ENCODE assay signal across 13 cellular contexts in the genomic region with DNA sequence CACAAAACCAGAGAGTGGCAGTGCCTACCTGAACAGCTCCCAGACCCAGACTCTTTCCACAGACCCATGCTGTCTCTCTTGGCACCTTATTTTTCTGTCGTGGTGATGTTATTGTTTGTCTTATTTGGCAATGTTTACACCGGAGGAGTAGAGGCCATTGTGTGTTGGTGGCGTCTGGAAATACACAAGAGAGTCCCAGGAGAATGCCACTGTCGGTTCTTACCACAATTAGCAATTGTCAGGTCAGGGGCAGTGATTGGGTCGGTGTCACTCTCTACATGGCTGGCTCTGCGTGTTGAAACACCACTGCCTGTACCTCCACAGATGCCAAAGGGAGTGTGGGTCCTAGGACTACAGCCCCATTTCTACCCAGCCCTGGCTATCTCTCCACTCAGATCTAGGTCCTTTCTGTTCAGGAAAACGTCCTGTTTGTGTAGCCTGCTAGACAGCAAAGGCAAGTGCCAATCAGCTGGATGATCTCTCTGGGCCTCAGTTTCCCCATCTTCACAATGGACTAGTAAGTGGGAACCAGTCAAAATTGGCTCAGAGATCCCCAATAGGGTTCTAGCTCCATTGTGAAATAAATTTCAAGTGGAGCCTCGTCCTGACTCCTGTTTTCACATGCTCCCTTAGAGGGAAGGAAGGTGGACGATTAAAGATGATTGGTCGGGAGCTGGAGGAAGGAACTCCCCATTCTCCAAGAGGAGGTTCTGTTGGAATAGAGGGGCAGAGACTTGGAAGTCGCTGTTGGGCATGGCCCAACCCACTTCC. TPM values are rescaled to one million over a fixed set of nuclear protein-coding genes. Genes with fewer than 3 reads are reported as not detected.
DNase-seq lines count a peak whose midpoint lies in the region; ATAC-seq, FAIRE-seq and TF ChIP-seq lines count a peak whose summit lies in the region.
"Had no signal": no experiment of that assay in that cellular context is flagged by ENCODE, and none has a peak within 500 bp of the region (broad histone marks: within the 10 kb centered on the region; RNA-seq: fewer than 3 reads in every experiment).

No MANE protein-coding gene starts in this region.

- ATAC-seq in upper lobe of right lung (no peak), HG03108 (IDR thresholded peaks at IDR 0.05; ENCODE audit: unreplicated experiment) (no peak)
- ATAC-seq in CD4-positive, alpha-beta T cell (ENCODE audit: poor library complexity): no peak
- ATAC-seq: GM23338 had no signal

- H2AFZ ChIP-seq in endothelial cell of umbilical vein (ENCODE audit: low read depth, low read length) (no peak overlapping the region), parathyroid adenoma (no peak overlapping the region)
- H2AFZ ChIP-seq: GM23338 had no signal

- H3K9me3 ChIP-seq in endothelial cell of umbilical vein (replicated peaks; ENCODE audit: control insufficient read depth, insufficient read depth, low read length) (no peaks in the 10 kb centered on the region), parathyroid adenoma (ENCODE audit: control insufficient read depth, low read length) (no peaks in the 10 kb centered on the region), upper lobe of right lung (no peaks in the 10 kb centered on the region)
- H3K9me3 ChIP-seq in CD4-positive, alpha-beta T cell (ENCODE audit: control insufficient read depth, low read length): no peaks in the 10 kb centered on the region

- H3K27ac Mint-ChIP-seq in CD4-positive, alpha-beta T cell: no peak overlapping the region
- H3K27ac Mint-ChIP-seq: activated T-helper 1 cell treated with anti-CD3 and anti-CD28 coated beads, Interleukin-12 subunit alpha, Interleukin-12 subunit beta, Interleukin-2, Interleukin-4 antibody, amounts not matched to agents 30 ng/mL and 10 ng/mL and 1 ng/mL, durations not matched to agents 14 hours and 24 hours and 36 hours; GM23338 had no signal

- H3K4me3 ChIP-seq in endothelial cell of umbilical vein (replicated peaks in 1 of 3; ENCODE audit: insufficient read depth in 1 of 3, low read depth in 1 of 3, low read length in 3 of 3) (no peak overlapping the region), parathyroid adenoma (ENCODE audit: low read depth, low read length) (no peak overlapping the region), upper lobe of right lung (no peak overlapping the region)
- H3K4me3 ChIP-seq: GM23338 had no signal

- FAIRE-seq in endothelial cell of umbilical vein (lab: Jason Lieb, UNC): peak; percentile 15

- peaks cover 10% of the 10 kb centered on the region for H3K27me3 Mint-ChIP-seq in CD4-positive, alpha-beta T cell

- H3K4me2 ChIP-seq in endothelial cell of umbilical vein (ENCODE audit: insufficient read depth, low read length): peak overlapping the region; percentile 15
- H3K4me2 ChIP-seq in parathyroid adenoma (ENCODE audit: low read length): peak overlapping the region; percentile 7
- H3K4me2 ChIP-seq: GM23338 had no signal

- H3K9me3 Mint-ChIP-seq in CD4-positive, alpha-beta T cell: no peaks in the 10 kb centered on the region
- H3K9me3 Mint-ChIP-seq: activated T-helper 1 cell treated with anti-CD3 and anti-CD28 coated beads, Interleukin-12 subunit alpha, Interleukin-12 subunit beta, Interleukin-2, Interleukin-4 antibody, amounts not matched to agents 30 ng/mL and 10 ng/mL and 1 ng/mL, durations not matched to agents 14 hours and 24 hours and 36 hours; GM23338 had no signal

- TF ChIP-seq CTCF in endothelial cell of umbilical vein (IDR thresholded peaks at IDR 0.05; ENCODE audit: extremely low read depth in 1 of 2, insufficient read depth in 1 of 2, low read depth in 1 of 2, low read length in 2 of 2) (no peak), parathyroid adenoma (IDR thresholded peaks at IDR 0.05) (no peak), upper lobe of right lung (IDR thresholded peaks at IDR 0.05) (no peak)
- no peak for TF ChIP-seq CTCF in CD4-positive, alpha-beta T cell (IDR thresholded peaks at IDR 0.05)

- CTCF ChIA-PET in endothelial cell of umbilical vein (lab: Charles Lee): interaction anchor here (0.7 to 1.6 kb wide), 4 partner anchors 11 to 251 kb away, joined by 3 to 5 read pairs (median 4); no protein-coding TSS in a partner anchor
- CTCF ChIA-PET in CD4-positive, alpha-beta T cell (lab: Charles Lee): no interaction called here

- no peaks in the 10 kb centered on the region for H3K36me3 Mint-ChIP-seq in CD4-positive, alpha-beta T cell (ENCODE audit: low read depth)
- H3K36me3 Mint-ChIP-seq: naive B cell had no signal

- no peaks in the 10 kb centered on the region for H3K9me1 ChIP-seq in endothelial cell of umbilical vein (replicated peaks; ENCODE audit: control insufficient read depth, extremely low read depth, insufficient read depth, low read length)

- dilution Hi-C loops in endothelial cell of umbilical vein (cut with MboI; ENCODE audit: extremely low pct_ligation_motif_present, low sequenced_read_pairs): no loop called here

- peaks cover 3% of the 10 kb centered on the region for H4K20me1 ChIP-seq in endothelial cell of umbilical vein (replicated peaks; ENCODE audit: control insufficient read depth, extremely low read depth, insufficient read depth, low read length)

- DNase-seq in NCI-H2029 (lab: John Stamatoyannopoulos, UW) (peak; percentile 39), NCI-H2029 treated with DMSO at 0.1 percent for 48 hours (lab: John Stamatoyannopoulos, UW) (no peak), endothelial cell of umbilical vein (ENCODE audit: low read depth, low spot score) (no peak), upper lobe of right lung (no peak), SIG-M5 treated with dmso at 0.1 percent for 504 hours (lab: John Stamatoyannopoulos, UW; ENCODE audit: unreplicated experiment) (no peak)
- DNase-seq in CD4-positive, alpha-beta T cell: no peak
- DNase-seq: naive B cell, NCI-H1092 had no signal

- no peak for TF ChIP-seq POLR2A in endothelial cell of umbilical vein (IDR thresholded peaks at IDR 0.05; ENCODE audit: low read depth, low read length)

- peaks cover 73% of the 10 kb centered on the region for H3K79me2 ChIP-seq in endothelial cell of umbilical vein (ENCODE audit: control insufficient read depth, insufficient read depth, low read length)
- H3K79me2 ChIP-seq in parathyroid adenoma: peaks cover 7% of the 10 kb centered on the region

- H3K36me3 ChIP-seq in endothelial cell of umbilical vein (ENCODE audit: control insufficient read depth in 2 of 2, extremely low read depth in 1 of 2, insufficient read depth in 2 of 2, low read length in 2 of 2) (peaks cover 0 to 2% of the 10 kb centered on the region in 2 experiments), parathyroid adenoma (ENCODE audit: control insufficient read depth, insufficient read depth, low read length) (no peaks in the 10 kb centered on the region), upper lobe of right lung (no peaks in the 10 kb centered on the region)

- peak overlapping the region; percentile 80 for H3K27ac ChIP-seq in endothelial cell of umbilical vein (ENCODE audit: insufficient read depth, low read depth, low read length)
- H3K27ac ChIP-seq in parathyroid adenoma: peak overlapping the region; percentile 85
- H3K27ac ChIP-seq in upper lobe of right lung: peak overlapping the region; percentile 76
- H3K27ac ChIP-seq in CD4-positive, alpha-beta T cell (ENCODE audit: low read depth, low read length): no peak overlapping the region
- H3K27ac ChIP-seq: 22Rv1 had no signal

- no peaks in the 10 kb centered on the region for H3K4me1 Mint-ChIP-seq in CD4-positive, alpha-beta T cell (ENCODE audit: low read depth)
- H3K4me1 Mint-ChIP-seq: GM23338, naive B cell had no signal

- H3K27me3 ChIP-seq in endothelial cell of umbilical vein (ENCODE audit: control insufficient read depth in 2 of 2, insufficient read depth in 2 of 2, low read length in 2 of 2) (no peaks in the 10 kb centered on the region), parathyroid adenoma (ENCODE audit: control insufficient read depth, insufficient read depth, low read length) (no peaks in the 10 kb centered on the region), upper lobe of right lung (no peaks in the 10 kb centered on the region)
- peaks cover 6% of the 10 kb centered on the region for H3K27me3 ChIP-seq in CD4-positive, alpha-beta T cell (ENCODE audit: control insufficient read depth, insufficient read depth, low read length)

- POLR2A ChIA-PET in endothelial cell of umbilical vein (lab: Charles Lee): interaction anchor here (0.6 to 1.8 kb wide), 2 partner anchors 17 to 285 kb away, joined by 7 to 9 read pairs; a partner anchor contains a TSS
- POLR2A ChIA-PET in CD4-positive, alpha-beta T cell (lab: Charles Lee): no interaction called here

- H3K4me3 Mint-ChIP-seq in CD4-positive, alpha-beta T cell: no peak overlapping the region
- H3K4me3 Mint-ChIP-seq: activated T-helper 1 cell treated with anti-CD3 and anti-CD28 coated beads, Interleukin-12 subunit alpha, Interleukin-12 subunit beta, Interleukin-2, Interleukin-4 antibody, amounts not matched to agents 30 ng/mL and 10 ng/mL and 1 ng/mL, durations not matched to agents 14 hours and 24 hours and 36 hours; GM23338; naive B cell had no signal

- intact Hi-C loops in endothelial cell of umbilical vein (cut with micrococcal nuclease) (no loop called here), upper lobe of right lung (cut with DNase I) (no loop called here)
- intact Hi-C loops in CD4-positive, alpha-beta T cell (cut with DNase I, micrococcal nuclease): no loop called here

- H3K9ac ChIP-seq in endothelial cell of umbilical vein (replicated peaks; ENCODE audit: extremely low read depth, insufficient read depth, low read length) (peak overlapping the region; percentile 59), parathyroid adenoma (no peak overlapping the region)

- no TSS peak for BruUV-seq in endothelial cell of umbilical vein (replicated peaks; lab: Mats Ljungman, UMichigan)

- H3K4me1 ChIP-seq in endothelial cell of umbilical vein (ENCODE audit: control insufficient read depth, extremely low read depth, insufficient read depth, low read length) (peaks cover 44% of the 10 kb centered on the region), parathyroid adenoma (peaks cover 27% of the 10 kb centered on the region), upper lobe of right lung (peaks cover 96% of the 10 kb centered on the region)

TF ChIP-seq in endothelial cell of umbilical vein, 7 proteins besides CTCF, POLR2A, EP300 and RAD21 (continues in another document):
- TF ChIP-seq MYC (IDR thresholded peaks at IDR 0.05; ENCODE audit: low read depth, low read length) (no peak), GATA2 (IDR thresholded peaks at IDR 0.05; ENCODE audit: insufficient read depth, insufficient read length, low read depth, low read length) (no peak), JUN (IDR thresholded peaks at IDR 0.05; ENCODE audit: borderline replicate concordance, insufficient read depth, insufficient read length, low read depth) (no peak)

RNA-seq across cellular contexts. Expression of a gene that starts 17.0 kb away (rescaled TPM):
- total RNA-seq in endothelial cell of umbilical vein (374 and 397 TPM in 2 replicates), upper lobe of right lung (1,593 TPM)
- 214 and 229 TPM in 2 replicates for polyA plus RNA-seq in endothelial cell of umbilical vein
- 316 and 329 TPM in 2 replicates for polyA plus RNA-seq in endothelial cell of umbilical vein (2011; cell fraction: cytosol; rRNA removed)
- 257 and 293 TPM in 2 replicates for polyA plus RNA-seq in endothelial cell of umbilical vein (2011; cell fraction: nucleus; rRNA removed)
- polyA plus RNA-seq in endothelial cell of umbilical vein (2012): 294 and 311 TPM in 2 replicates
- polyA minus RNA-seq in endothelial cell of umbilical vein: 334 and 376 TPM in 2 replicates
- 84.9 TPM for polyA minus RNA-seq in endothelial cell of umbilical vein (2011; cell fraction: cytosol; rRNA and poly(A)+ RNA removed)
- 192 and 214 TPM in 2 replicates for polyA minus RNA-seq in endothelial cell of umbilical vein (2011; cell fraction: nucleus; rRNA and poly(A)+ RNA removed)
- 1 to 10 TPM; 4.2 to 5.4 TPM for total RNA-seq in CD4-positive, alpha-beta T cell

Comparison
In these comparisons a context has a peak if more than half of its experiments do, and no peak if none do; other contexts are left out.
1. RNA of a gene that starts 17.0 kb away (total RNA-seq): 1,593 TPM in upper lobe of right lung (single experiment) and 374 to 397 TPM in endothelial cell of umbilical vein; 4.2 to 5.4 TPM in CD4-positive, alpha-beta T cell; every median in the first group is over 10 times any median in the second.